Comparison of ENCODE assay signal across 19 cellular contexts in the genomic region with DNA sequence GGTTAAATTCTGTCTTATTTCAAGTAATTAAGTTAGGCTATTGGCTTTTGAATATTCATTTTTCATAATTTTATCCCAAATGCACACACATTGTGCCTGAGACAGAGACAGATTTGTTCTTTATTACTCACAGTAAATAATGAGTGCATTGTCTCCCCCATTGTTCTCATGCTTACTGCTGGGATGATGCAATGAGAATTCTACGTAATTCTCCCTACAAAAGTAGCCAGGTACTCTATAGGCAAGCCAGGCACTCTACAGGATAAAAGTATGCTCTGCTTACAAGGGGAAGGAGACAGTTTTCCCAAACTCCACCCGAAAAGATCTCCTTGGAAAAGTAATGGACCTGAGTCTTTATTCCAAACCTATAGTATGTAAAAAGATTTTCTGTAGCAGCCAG.
DNase-seq lines count a peak whose midpoint lies in the region; ATAC-seq, FAIRE-seq and TF ChIP-seq lines count a peak whose summit lies in the region.
"Had no signal": no experiment of that assay in that cellular context is flagged by ENCODE, and none has a peak within 500 bp of the region (broad histone marks: within the 10 kb centered on the region; RNA-seq: fewer than 3 reads in every experiment).

No MANE protein-coding gene starts in this region.

- TF ChIP-seq CTCF in OCI-LY1 (IDR thresholded peaks at IDR 0.05; ENCODE audit: low read length) (no peak), H1 (IDR thresholded peaks at IDR 0.05; ENCODE audit: control extremely low read depth in 1 of 3, insufficient read depth in 1 of 3, low read depth in 1 of 3, low read length in 3 of 3) (no peak)

- H3K4me3 ChIP-seq in OCI-LY1 (ENCODE audit: low read depth, low read length, poor library complexity, severe bottlenecking) (no peak overlapping the region), H1 (ENCODE audit: extremely low read depth in 1 of 4, insufficient read depth in 2 of 4, low read depth in 3 of 4, low read length in 4 of 4) (no peak overlapping the region), SJCRH30 (no peak overlapping the region)
- H3K4me3 ChIP-seq: GM12878, Peyer's patch had no signal

- no peak for ATAC-seq in HG02840 (IDR thresholded peaks at IDR 0.05; ENCODE audit: low FRiP score, unreplicated experiment)
- ATAC-seq in GM21786 (IDR thresholded peaks at IDR 0.05; ENCODE audit: unreplicated experiment), result no peak
- ATAC-seq: GM12878, HCT116 had no signal

- H3K79me2 ChIP-seq in OCI-LY1 (ENCODE audit: insufficient read depth, low read length), result no peaks in the 10 kb centered on the region
- no peaks in the 10 kb centered on the region for H3K79me2 ChIP-seq in H1 (ENCODE audit: control insufficient read depth in 1 of 2, insufficient read depth in 2 of 2, low read length in 2 of 2)

- no peak overlapping the region for H3K14ac ChIP-seq in H1 (ENCODE audit: insufficient read length)

- H3K36me3 ChIP-seq in OCI-LY1 (ENCODE audit: insufficient read depth, low read length) (no peaks in the 10 kb centered on the region), H1 (ENCODE audit: control insufficient read depth in 2 of 4, insufficient read depth in 4 of 4, low read length in 3 of 4) (no peaks in the 10 kb centered on the region), SJCRH30 (no peaks in the 10 kb centered on the region)
- H3K36me3 ChIP-seq: Peyer's patch had no signal

- no peaks in the 10 kb centered on the region for H3F3A ChIP-seq in OCI-LY1 (ENCODE audit: insufficient read depth, low read length)

- POLR2A ChIA-PET in H1 (lab: Charles Lee; ENCODE audit: partially characterized antibody), result no interaction called here

- H3K4me1 ChIP-seq in OCI-LY1 (ENCODE audit: insufficient read depth, low read length, severe bottlenecking) (no peaks in the 10 kb centered on the region), H1 (replicated peaks in 1 of 4; ENCODE audit: control insufficient read depth in 3 of 4, insufficient read depth in 4 of 4, low read length in 3 of 4) (no peaks in the 10 kb centered on the region), SJCRH30 (no peaks in the 10 kb centered on the region)
- H3K4me1 ChIP-seq: Peyer's patch had no signal

- H4K8ac ChIP-seq in H1 (ENCODE audit: extremely low read depth, insufficient read depth, low read length), result no peak overlapping the region

- TF ChIP-seq POLR2A in H1 (IDR thresholded peaks at IDR 0.05; ENCODE audit: control extremely low read depth in 1 of 2, low read depth in 2 of 2, low read length in 2 of 2), result no peak

- H2AFZ ChIP-seq in OCI-LY1 (ENCODE audit: low read length) (peak overlapping the region; percentile 52; the same call in 1 of the 2 replicates), H1 (ENCODE audit: low read length) (peak overlapping the region; percentile 14; the same call in 1 of the 2 replicates)

- H3K27me3 ChIP-seq in OCI-LY1 (ENCODE audit: insufficient read depth, low read length) (no peaks in the 10 kb centered on the region), H1 (replicated peaks in 1 of 4; ENCODE audit: control insufficient read depth in 3 of 4, extremely low read depth in 1 of 4, insufficient read depth in 3 of 4, low read length in 3 of 4) (no peaks in the 10 kb centered on the region), SJCRH30 (no peaks in the 10 kb centered on the region)
- H3K27me3 ChIP-seq: Peyer's patch had no signal

- H3K27ac ChIP-seq in OCI-LY1 (ENCODE audit: low read depth, low read length, poor library complexity, severe bottlenecking) (no peak overlapping the region), H1 (ENCODE audit: low read depth, low read length) (no peak overlapping the region), SJCRH30 (no peak overlapping the region)
- H3K27ac ChIP-seq: Peyer's patch had no signal

- no peak for TF ChIP-seq EP300 in H1 (IDR thresholded peaks at IDR 0.05; ENCODE audit: borderline replicate concordance in 1 of 2, low read depth in 2 of 2, low read length in 2 of 2)

- 71% methylated on average over 2 of the region's 2 CpGs; no CpG with 5 or more reads in 1 of the 2 experiments for WGBS in H1 (ENCODE audit: extremely low coverage in 1 of 2, insufficient coverage in 1 of 2, insufficient read length in 1 of 2, insufficient replicate concordance in 2 of 2, low coverage in 1 of 2, low lambda C conversion rate in 2 of 2, missing lambda C conversion rate in 1 of 2), 2 experiments

- no peak overlapping the region for H4K5ac ChIP-seq in H1 (ENCODE audit: insufficient read length, low read depth, low read length)

- H4K20me1 ChIP-seq in OCI-LY1 (ENCODE audit: insufficient read depth, low read length) (no peaks in the 10 kb centered on the region), H1 (replicated peaks in 1 of 2; ENCODE audit: control insufficient read depth in 1 of 2, insufficient read depth in 2 of 2, low read length in 2 of 2) (no peaks in the 10 kb centered on the region)

- H3K18ac ChIP-seq in H1 (ENCODE audit: extremely low read depth, low read length), result no peak overlapping the region

- H2BK12ac ChIP-seq in H1 (ENCODE audit: low read depth, low read length), result no peak overlapping the region

- no peak for TF ChIP-seq RAD21 in H1 (IDR thresholded peaks at IDR 0.05 in 1 of 2, conservative IDR thresholded peaks at IDR 0.05 in 1 of 2; ENCODE audit: low read depth in 2 of 2, low read length in 2 of 2)

- H3K9ac ChIP-seq in OCI-LY1 (ENCODE audit: low read length) (no peak overlapping the region), H1 (replicated peaks in 1 of 4; ENCODE audit: extremely low read depth in 1 of 4, low read depth in 3 of 4, low read length in 3 of 4) (no peak overlapping the region)

- no peak overlapping the region for H3K4ac ChIP-seq in H1 (replicated peaks; ENCODE audit: insufficient read length, low read depth, low read length)

- no peak overlapping the region for H2BK15ac ChIP-seq in H1 (ENCODE audit: low read length)

- H3K56ac ChIP-seq in H1 (replicated peaks; ENCODE audit: insufficient read length, low read depth, low read length), result no peak overlapping the region

- H2BK5ac ChIP-seq in H1 (ENCODE audit: low read depth, low read length), result no peak overlapping the region

- CTCF ChIA-PET in H1 (lab: Charles Lee; ENCODE audit: partially characterized antibody), result no interaction called here

- no peaks in the 10 kb centered on the region for H3K23me2 ChIP-seq in H1 (ENCODE audit: low read depth, low read length)

- DNase-seq in Ammon's horn (ENCODE audit: low spot score), result peak; percentile 48
- DNase-seq in H1 (ENCODE audit: low read depth in 1 of 2, low spot score in 2 of 2), result no peak
- DNase-seq in midbrain (lab: John Stamatoyannopoulos, UW), result peak; percentile 55
- DNase-seq in AML-193 (lab: John Stamatoyannopoulos, UW), result no peak
- DNase-seq in SJCRH30, result no peak
- DNase-seq: DMS53, NCI-H146, NCI-H2081 treated with DMSO at 0.1 percent for 48 hours, NCI-H345, NCI-H774, Peyer's patch, SHP77 treated with DMSO at 0.1 percent for 48 hours had no signal

- no peak overlapping the region for H2BK20ac ChIP-seq in H1 (ENCODE audit: low read length)

- H4K91ac ChIP-seq in H1 (replicated peaks; ENCODE audit: insufficient read length, low read length), result no peak overlapping the region

- no peaks in the 10 kb centered on the region for H3K79me1 ChIP-seq in H1 (ENCODE audit: low read depth, low read length)

- no peaks in the 10 kb centered on the region for H3K9me3 ChIP-seq in OCI-LY1 (ENCODE audit: low read length)
- no peaks in the 10 kb centered on the region for H3K9me3 ChIP-seq in H1 (ENCODE audit: insufficient read depth in 2 of 2, low read depth in 1 of 2, low read length in 1 of 2)
- no peaks in the 10 kb centered on the region for H3K9me3 ChIP-seq in SJCRH30 (replicated peaks)
- H3K9me3 ChIP-seq: Peyer's patch had no signal

- H3K9me2 ChIP-seq in OCI-LY1 (ENCODE audit: low read depth, low read length), result no peaks in the 10 kb centered on the region

- H2AK5ac ChIP-seq in H1 (ENCODE audit: low read depth, low read length), result no peak overlapping the region

- FAIRE-seq in H1 (lab: Jason Lieb, UNC), result no peak
- FAIRE-seq: A204.1, GM12878, GM18507 had no signal

- no peak overlapping the region for H2BK120ac ChIP-seq in H1 (replicated peaks; ENCODE audit: low read depth, low read length)

- H3K23ac ChIP-seq in H1 (ENCODE audit: insufficient read length), result no peak overlapping the region

- no peak overlapping the region for H3K4me2 ChIP-seq in OCI-LY1 (ENCODE audit: low read length)
- H3K4me2 ChIP-seq in H1 (ENCODE audit: insufficient read depth in 1 of 2, low read depth in 2 of 2, low read length in 2 of 2), result no peak overlapping the region

TF ChIP-seq in H1, 55 proteins besides CTCF, POLR2A, EP300 and RAD21:
- TF ChIP-seq CEBPB (IDR thresholded peaks at IDR 0.05; ENCODE audit: low read depth, low read length) (peak; percentile 89), CHD1 (IDR thresholded peaks at IDR 0.05; ENCODE audit: low read depth, low read length) (no peak), MAFK (IDR thresholded peaks at IDR 0.05; ENCODE audit: low read depth, low read length) (no peak), JUND (IDR thresholded peaks at IDR 0.05; ENCODE audit: low read length) (peak; percentile 44; the same call in 1 of the 2 replicates)
- TF ChIP-seq, protein P1, sequence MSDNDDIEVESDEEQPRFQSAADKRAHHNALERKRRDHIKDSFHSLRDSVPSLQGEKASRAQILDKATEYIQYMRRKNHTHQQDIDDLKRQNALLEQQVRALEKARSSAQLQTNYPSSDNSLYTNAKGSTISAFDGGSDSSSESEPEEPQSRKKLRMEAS (IDR thresholded peaks at IDR 0.05), result no peak

Comparison
In these comparisons a context has a peak if more than half of its experiments do, and no peak if none do; other contexts are left out.
1. DNase-seq: peak in Ammon's horn (single experiment) and midbrain (single experiment); none in H1 (0 of 2), AML-193 (0 of 2) and SJCRH30 (0 of 2).